In genomic region chr2:133886735-133887675, GRCh38 we compare ENCODE assay signal across 1 cellular context.
A peak's percentile ranks its signal among the peaks of the same experiment; 100 is the strongest.
TF ChIP-seq lines count a peak whose summit lies in the region.

No MANE protein-coding gene starts in this region.

TF ChIP-seq in HepG2, 621 proteins besides CTCF, POLR2A, EP300 and RAD21 (continued from another document):
- TF ChIP-seq THRA (CRISPR knock-in tag; IDR thresholded peaks at IDR 0.05; ENCODE audit: borderline replicate concordance) = 0 out of 2 replicates have a peak, but pooled peaks have one; percentile 15
- peak; percentile 86 for TF ChIP-seq STAG1 (CRISPR knock-in tag; IDR thresholded peaks at IDR 0.05)
- no peak for TF ChIP-seq HNRNPL (IDR thresholded peaks at IDR 0.05; ENCODE audit: low read depth, low read length)
- TF ChIP-seq MTF2 (CRISPR knock-in tag; IDR thresholded peaks at IDR 0.05; ENCODE audit: borderline replicate concordance) = no peak
- no peak for TF ChIP-seq MTA1 (CRISPR knock-in tag; IDR thresholded peaks at IDR 0.05; ENCODE audit: borderline replicate concordance)
- TF ChIP-seq, protein P1, sequence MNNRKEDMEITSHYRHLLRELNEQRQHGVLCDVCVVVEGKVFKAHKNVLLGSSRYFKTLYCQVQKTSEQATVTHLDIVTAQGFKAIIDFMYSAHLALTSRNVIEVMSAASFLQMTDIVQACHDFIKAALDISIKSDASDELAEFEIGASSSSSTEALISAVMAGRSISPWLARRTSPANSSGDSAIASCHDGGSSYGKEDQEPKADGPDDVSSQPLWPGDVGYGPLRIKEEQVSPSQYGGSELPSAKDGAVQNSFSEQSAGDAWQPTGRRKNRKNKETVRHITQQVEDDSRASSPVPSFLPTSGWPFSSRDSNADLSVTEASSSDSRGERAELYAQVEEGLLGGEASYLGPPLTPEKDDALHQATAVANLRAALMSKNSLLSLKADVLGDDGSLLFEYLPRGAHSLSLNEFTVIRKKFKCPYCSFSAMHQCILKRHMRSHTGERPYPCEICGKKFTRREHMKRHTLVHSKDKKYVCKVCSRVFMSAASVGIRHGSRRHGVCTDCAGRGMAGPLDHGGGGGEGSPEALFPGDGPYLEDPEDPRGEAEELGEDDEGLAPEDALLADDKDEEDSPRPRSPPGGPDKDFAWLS (CRISPR knock-in tag; IDR thresholded peaks at IDR 0.05; ENCODE audit: borderline replicate concordance) = no peak
- no peak for TF ChIP-seq GFI1 (CRISPR knock-in tag; IDR thresholded peaks at IDR 0.05; ENCODE audit: borderline replicate concordance)
- TF ChIP-seq, protein P2, sequence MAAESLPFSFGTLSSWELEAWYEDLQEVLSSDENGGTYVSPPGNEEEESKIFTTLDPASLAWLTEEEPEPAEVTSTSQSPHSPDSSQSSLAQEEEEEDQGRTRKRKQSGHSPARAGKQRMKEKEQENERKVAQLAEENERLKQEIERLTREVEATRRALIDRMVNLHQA (CRISPR knock-in tag; IDR thresholded peaks at IDR 0.05) = no peak
- TF ChIP-seq, protein P3, sequence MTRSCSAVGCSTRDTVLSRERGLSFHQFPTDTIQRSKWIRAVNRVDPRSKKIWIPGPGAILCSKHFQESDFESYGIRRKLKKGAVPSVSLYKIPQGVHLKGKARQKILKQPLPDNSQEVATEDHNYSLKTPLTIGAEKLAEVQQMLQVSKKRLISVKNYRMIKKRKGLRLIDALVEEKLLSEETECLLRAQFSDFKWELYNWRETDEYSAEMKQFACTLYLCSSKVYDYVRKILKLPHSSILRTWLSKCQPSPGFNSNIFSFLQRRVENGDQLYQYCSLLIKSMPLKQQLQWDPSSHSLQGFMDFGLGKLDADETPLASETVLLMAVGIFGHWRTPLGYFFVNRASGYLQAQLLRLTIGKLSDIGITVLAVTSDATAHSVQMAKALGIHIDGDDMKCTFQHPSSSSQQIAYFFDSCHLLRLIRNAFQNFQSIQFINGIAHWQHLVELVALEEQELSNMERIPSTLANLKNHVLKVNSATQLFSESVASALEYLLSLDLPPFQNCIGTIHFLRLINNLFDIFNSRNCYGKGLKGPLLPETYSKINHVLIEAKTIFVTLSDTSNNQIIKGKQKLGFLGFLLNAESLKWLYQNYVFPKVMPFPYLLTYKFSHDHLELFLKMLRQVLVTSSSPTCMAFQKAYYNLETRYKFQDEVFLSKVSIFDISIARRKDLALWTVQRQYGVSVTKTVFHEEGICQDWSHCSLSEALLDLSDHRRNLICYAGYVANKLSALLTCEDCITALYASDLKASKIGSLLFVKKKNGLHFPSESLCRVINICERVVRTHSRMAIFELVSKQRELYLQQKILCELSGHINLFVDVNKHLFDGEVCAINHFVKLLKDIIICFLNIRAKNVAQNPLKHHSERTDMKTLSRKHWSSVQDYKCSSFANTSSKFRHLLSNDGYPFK (CRISPR knock-in tag; IDR thresholded peaks at IDR 0.05; ENCODE audit: borderline replicate concordance) = no peak
- no peak for TF ChIP-seq RARA (CRISPR knock-in tag; IDR thresholded peaks at IDR 0.05)
- TF ChIP-seq ZNF816 (CRISPR knock-in tag; IDR thresholded peaks at IDR 0.05; ENCODE audit: borderline replicate concordance) = no peak
- no peak for TF ChIP-seq SP2 (CRISPR knock-in tag; IDR thresholded peaks at IDR 0.05)
